13 cellular contexts compared by ENCODE assay signal in genomic region chr15:74038707-74039655, GRCh38. TPM values are rescaled to one million over a fixed set of nuclear protein-coding genes. Genes with fewer than 3 reads are reported as not detected.
DNase-seq lines count a peak whose midpoint lies in the region; ATAC-seq, FAIRE-seq and TF ChIP-seq lines count a peak whose summit lies in the region.
"Had no signal": no experiment of that assay in that cellular context is flagged by ENCODE, and none has a peak within 500 bp of the region (broad histone marks: within the 10 kb centered on the region; RNA-seq: fewer than 3 reads in every experiment).

No MANE protein-coding gene starts in this region.

- H3K4me1 Mint-ChIP-seq in CD8-positive, alpha-beta T cell (ENCODE audit: low read depth): no peaks in the 10 kb centered on the region
- H3K4me1 Mint-ChIP-seq in osteocyte (ENCODE audit: unreplicated experiment): peaks cover 52% of the 10 kb centered on the region

- ATAC-seq in CD8-positive, alpha-beta T cell: no peak
- ATAC-seq in HG02884 (IDR thresholded peaks at IDR 0.05; ENCODE audit: unreplicated experiment): no peak

- H3K27me3 ChIP-seq in CD8-positive, alpha-beta T cell (ENCODE audit: insufficient read depth, low read length): no peaks in the 10 kb centered on the region

- no peak overlapping the region for H3K27ac ChIP-seq in CD8-positive, alpha-beta T cell (ENCODE audit: low read depth, low read length)
- no peak overlapping the region for H3K27ac ChIP-seq in RWPE1

- FAIRE-seq in GM12891 (lab: Jason Lieb, UNC): no peak

- H3K9me3 ChIP-seq in CD8-positive, alpha-beta T cell (ENCODE audit: low read length): no peaks in the 10 kb centered on the region

- TF ChIP-seq POLR2A in GM12891 (IDR thresholded peaks at IDR 0.05; ENCODE audit: low read depth, low read length): no peak

- POLR2A ChIA-PET in CD8-positive, alpha-beta T cell (lab: Charles Lee): interaction anchor here (1.0 kb wide), 1 partner anchor 10 kb away, joined by 3 read pairs; no protein-coding TSS in a partner anchor
- POLR2A ChIA-PET in RWPE1 (lab: Yijun Ruan, JAX; ENCODE audit: low non-redundant PET): interaction anchor here (0.5 to 1.5 kb wide), 2 partner anchors 66 to 222 kb away, joined by 3 read pairs; no protein-coding TSS in a partner anchor

- intact Hi-C loops in CD8-positive, alpha-beta T cell (cut with DNase I, micrococcal nuclease): no loop called here

- peak overlapping the region; percentile 41 for H3K27ac Mint-ChIP-seq in CD8-positive, alpha-beta T cell
- peak overlapping the region; percentile 97 for H3K27ac Mint-ChIP-seq in osteocyte (ENCODE audit: unreplicated experiment)

- no peak for DNase-seq in CD8-positive, alpha-beta T cell
- peak; percentile 31 for DNase-seq in NCI-H524 treated with DMSO at 0.1 percent for 48 hours (lab: John Stamatoyannopoulos, UW)
- DNase-seq in fibroblast of mammary gland (ENCODE audit: low read depth): peak; percentile 40
- no peak for DNase-seq in osteocyte (ENCODE audit: extremely low spot score, unreplicated experiment)
- no peak for DNase-seq in GM12891 (ENCODE audit: insufficient read length, low spot score)
- no peak for DNase-seq in RWPE1 (ENCODE audit: low spot score)
- DNase-seq in stimulated activated CD4-positive, alpha-beta T cell treated with anti-CD3 and anti-CD28 coated beads, Interleukin-2, amount 100 ng/mL, for 24 hours: no peak
- DNase-seq: activated T-cell treated with anti-CD3 and anti-CD28 coated beads, Interleukin-2, amount 50 U/mL, for 24 hours; NCI-H510A; SHP77 treated with DMSO at 0.1 percent for 48 hours had no signal

- H3K4me3 Mint-ChIP-seq in CD8-positive, alpha-beta T cell: no peak overlapping the region
- no peak overlapping the region for H3K4me3 Mint-ChIP-seq in osteocyte (ENCODE audit: unreplicated experiment)
- H3K4me3 Mint-ChIP-seq: activated T-cell treated with anti-CD3 and anti-CD28 coated beads, Interleukin-2, amount 50 U/mL, for 24 hours had no signal

- H3K9me3 Mint-ChIP-seq in CD8-positive, alpha-beta T cell: no peaks in the 10 kb centered on the region
- H3K9me3 Mint-ChIP-seq in osteocyte (ENCODE audit: unreplicated experiment): no peaks in the 10 kb centered on the region
- H3K9me3 Mint-ChIP-seq: activated T-cell treated with anti-CD3 and anti-CD28 coated beads, Interleukin-2, amount 50 U/mL, for 24 hours had no signal

- H3K4me1 ChIP-seq in CD8-positive, alpha-beta T cell (ENCODE audit: insufficient read depth, low read length): no peaks in the 10 kb centered on the region

- H3K27me3 Mint-ChIP-seq in CD8-positive, alpha-beta T cell (ENCODE audit: low read depth): no peaks in the 10 kb centered on the region
- H3K27me3 Mint-ChIP-seq in osteocyte (ENCODE audit: unreplicated experiment): no peaks in the 10 kb centered on the region
- H3K27me3 Mint-ChIP-seq: activated T-cell treated with anti-CD3 and anti-CD28 coated beads, Interleukin-2, amount 50 U/mL, for 24 hours had no signal

- H3K36me3 Mint-ChIP-seq in CD8-positive, alpha-beta T cell: peaks cover 63% of the 10 kb centered on the region
- peaks cover 10% of the 10 kb centered on the region for H3K36me3 Mint-ChIP-seq in osteocyte (ENCODE audit: unreplicated experiment)

- H3K36me3 ChIP-seq in CD8-positive, alpha-beta T cell (ENCODE audit: insufficient read depth, low read length): peaks cover 29% of the 10 kb centered on the region

- H3K4me3 ChIP-seq in CD8-positive, alpha-beta T cell (ENCODE audit: low read depth, low read length): no peak overlapping the region
- H3K4me3 ChIP-seq in fibroblast of mammary gland (ENCODE audit: control insufficient read depth, low read depth, low read length): no peak overlapping the region

- TF ChIP-seq CTCF in CD8-positive, alpha-beta T cell (IDR thresholded peaks at IDR 0.05): no peak
- TF ChIP-seq CTCF in fibroblast of mammary gland (conservative IDR thresholded peaks at IDR 0.05; ENCODE audit: control insufficient read depth, insufficient read depth, low read depth, low read length) (no peak), osteocyte (IDR thresholded peaks at IDR 0.05) (no peak), RWPE1 (conservative IDR thresholded peaks at IDR 0.05; ENCODE audit: low read depth) (no peak)

- CTCF ChIA-PET in CD8-positive, alpha-beta T cell (lab: Charles Lee): interaction anchor here (1.1 to 1.6 kb wide), 6 partner anchors 9 to 88 kb away, joined by 3 to 5 read pairs (median 4); no protein-coding TSS in a partner anchor
- CTCF ChIA-PET in RWPE1 (lab: Yijun Ruan, JAX): interaction anchor here (0.7 to 3.1 kb wide), 3 partner anchors 10 to 192 kb away, joined by 3 to 26 read pairs (median 7); no protein-coding TSS in a partner anchor

TF ChIP-seq in GM12891, 5 proteins besides CTCF, POLR2A, EP300 and RAD21:
- no peak for TF ChIP-seq SPI1 (IDR thresholded peaks at IDR 0.05; ENCODE audit: low read depth, low read length)
- no peak for TF ChIP-seq PAX5 (IDR thresholded peaks at IDR 0.05; ENCODE audit: insufficient read depth, low read length, severe bottlenecking)
- no peak for TF ChIP-seq POU2F2 (IDR thresholded peaks at IDR 0.05; ENCODE audit: low read depth, low read length)
- no peak for TF ChIP-seq POLR2AphosphoS5 (IDR thresholded peaks at IDR 0.05; ENCODE audit: low read depth, low read length)
- TF ChIP-seq TAF1 (IDR thresholded peaks at IDR 0.05; ENCODE audit: low read depth, low read length): no peak

RNA-seq across cellular contexts. Expression of gene GOLGA6A, which starts 43.4 kb away (rescaled TPM):
- total RNA-seq in CD8-positive, alpha-beta T cell: not detected
- 0.21 TPM in 1 of 2 replicates, not detected in the other for total RNA-seq in osteocyte
- not detected for polyA plus RNA-seq in GM12891 (2012; ENCODE audit: low read depth, missing spikeins)
- total RNA-seq: aorta, H4 had no signal
- polyA plus RNA-seq: aorta had no signal

RNA-seq across cellular contexts. Expression of gene PML, which starts 44.5 kb away (rescaled TPM):
- total RNA-seq in CD8-positive, alpha-beta T cell: 10 to 100 TPM; 29.2 to 29.6 TPM
- total RNA-seq in osteocyte: 60.6 and 63.1 TPM in 2 replicates
- polyA plus RNA-seq in GM12891 (2012; ENCODE audit: low read depth, missing spikeins): 47.9 TPM

RNA-seq across cellular contexts. Expression of gene STOML1, which starts 46.9 kb away (rescaled TPM):
- 1 to 10 TPM; 2.5 to 4.8 TPM for total RNA-seq in CD8-positive, alpha-beta T cell
- total RNA-seq in osteocyte: 17.1 and 18.3 TPM in 2 replicates
- 6.3 TPM for polyA plus RNA-seq in GM12891 (2012; ENCODE audit: low read depth, missing spikeins)

Comparison
In these comparisons a context has a peak if more than half of its experiments do, and no peak if none do; other contexts are left out.
1. DNase-seq: peak in NCI-H524 treated with DMSO at 0.1 percent for 48 hours (single experiment) and fibroblast of mammary gland (single experiment); none in CD8-positive, alpha-beta T cell (0 of 7), osteocyte (single experiment), GM12891 (single experiment), RWPE1 (single experiment) and stimulated activated CD4-positive, alpha-beta T cell treated with anti-CD3 and anti-CD28 coated beads, Interleukin-2, amount 100 ng/mL, for 24 hours (0 of 2).